In genomic region chr2:235545369-235546150, GRCh38 we compare ENCODE assay signal across 1 cellular context.
TF ChIP-seq lines count a peak whose summit lies in the region.

No MANE protein-coding gene starts in this region.

TF ChIP-seq in H1, 55 proteins besides CTCF, POLR2A, EP300 and RAD21:
- TF ChIP-seq RBBP5 (IDR thresholded peaks at IDR 0.05; ENCODE audit: borderline replicate concordance, low read depth, low read length) (no peak), SP2 (IDR thresholded peaks at IDR 0.05; ENCODE audit: low read length) (no peak), EGR1 (IDR thresholded peaks at IDR 0.05; ENCODE audit: borderline replicate concordance, low read depth, low read length) (no peak), CEBPB (IDR thresholded peaks at IDR 0.05; ENCODE audit: low read depth, low read length) (no peak), FOSL1 (IDR thresholded peaks at IDR 0.05; ENCODE audit: insufficient read depth, low read depth, low read length) (no peak), PHF8 (conservative IDR thresholded peaks at IDR 0.05; ENCODE audit: low read depth, low read length) (no peak), MAX (IDR thresholded peaks at IDR 0.05) (no peak), KDM4A (IDR thresholded peaks at IDR 0.05; ENCODE audit: low read depth, low read length, severe bottlenecking) (no peak), ATF3 (IDR thresholded peaks at IDR 0.05; ENCODE audit: insufficient read depth, low read depth, low read length) (no peak), MAFK (IDR thresholded peaks at IDR 0.05; ENCODE audit: low read depth, low read length) (no peak), NRF1 (IDR thresholded peaks at IDR 0.05; ENCODE audit: low read depth, low read length) (no peak), CTBP2 (IDR thresholded peaks at IDR 0.05; ENCODE audit: borderline replicate concordance, insufficient read depth, insufficient read length, low read length) (no peak), JUND (IDR thresholded peaks at IDR 0.05; ENCODE audit: low read length) (no peak), TEAD4 (IDR thresholded peaks at IDR 0.05; ENCODE audit: low read depth, low read length) (no peak), SRF (IDR thresholded peaks at IDR 0.05; ENCODE audit: low read depth, low read length) (no peak), SIRT6 (IDR thresholded peaks at IDR 0.05; ENCODE audit: low read length) (no peak), EZH2 (IDR thresholded peaks at IDR 0.05; ENCODE audit: low read depth, low read length, severe bottlenecking) (no peak), ATF2 (IDR thresholded peaks at IDR 0.05; ENCODE audit: low read length) (no peak), CHD7 (IDR thresholded peaks at IDR 0.05; ENCODE audit: insufficient replicate concordance, low read length) (no peak), CREB1 (IDR thresholded peaks at IDR 0.05) (no peak)
